ENCODE assay signal across 8 cellular contexts in the genomic region with DNA sequence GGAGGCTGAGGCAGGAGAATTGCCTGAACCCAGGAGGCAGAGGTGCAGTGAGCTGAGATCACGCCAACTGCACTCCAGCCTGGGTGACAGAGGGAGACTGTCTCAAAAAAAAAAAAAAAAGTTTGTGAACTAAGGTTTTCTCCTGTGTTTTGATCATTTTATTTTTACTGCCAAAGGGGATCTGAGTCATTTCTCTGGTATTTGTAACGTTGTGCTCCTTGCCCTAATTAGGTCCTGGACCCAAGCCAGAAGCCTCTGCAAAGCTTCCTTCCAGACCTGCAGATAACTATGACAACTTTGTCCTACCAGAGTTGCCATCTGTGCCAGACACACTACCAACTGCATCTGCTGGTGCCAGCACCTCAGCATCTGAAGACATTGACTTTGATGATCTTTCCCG. TPM values are rescaled to one million over a fixed set of nuclear protein-coding genes. Genes with fewer than 3 reads are reported as not detected.
DNase-seq lines count a peak whose midpoint lies in the region; ATAC-seq and TF ChIP-seq lines count a peak whose summit lies in the region.

No MANE protein-coding gene starts in this region.

- peaks cover 0 to 85% (median 4%) of the 10 kb centered on the region in 3 donors for H3K36me3 ChIP-seq in Peyer's patch
- peaks cover 94% of the 10 kb centered on the region for H3K36me3 ChIP-seq in OCI-LY7 (ENCODE audit: insufficient read depth, low read length)

- no peaks in the 10 kb centered on the region for H3K27me3 ChIP-seq in Peyer's patch

- no peak overlapping the region for H3K4me2 ChIP-seq in OCI-LY7 (ENCODE audit: low read length)

- H3K9me3 ChIP-seq in Peyer's patch (no peaks in the 10 kb centered on the region), OCI-LY7 (ENCODE audit: low read length) (no peaks in the 10 kb centered on the region)

- H3K4me1 ChIP-seq in Peyer's patch, result peaks cover 0 to 27% (median 2%) of the 10 kb centered on the region in 4 donors
- H3K4me1 ChIP-seq in OCI-LY7 (ENCODE audit: insufficient read depth, low read length, poor library complexity, severe bottlenecking), result peaks cover 7% of the 10 kb centered on the region

- 0 out of 2 replicates have a peak, but pooled peaks cover 3% of the 10 kb centered on the region for H4K20me1 ChIP-seq in OCI-LY7 (ENCODE audit: insufficient read depth, low read length)

- ATAC-seq in GM18867 (IDR thresholded peaks at IDR 0.05; ENCODE audit: unreplicated experiment), result no peak

- H3K4me3 ChIP-seq in Peyer's patch, result no peak overlapping the region
- H3K4me3 ChIP-seq in fibroblast of mammary gland (ENCODE audit: control insufficient read depth, low read depth, low read length), result no peak overlapping the region
- no peak overlapping the region for H3K4me3 ChIP-seq in OCI-LY7 (ENCODE audit: low read depth, low read length, poor library complexity, severe bottlenecking)

- H3K9me2 ChIP-seq in OCI-LY7 (ENCODE audit: insufficient read depth, low read length), result no peaks in the 10 kb centered on the region

- POLR2A ChIA-PET in OCI-LY7 (lab: Charles Lee), result no interaction called here

- CTCF ChIA-PET in OCI-LY7 (lab: Charles Lee; ENCODE audit: unreplicated experiment), result no interaction called here

- no peak overlapping the region for H2AFZ ChIP-seq in OCI-LY7 (ENCODE audit: low read length)

- no TSS peak for BruUV-seq in OCI-LY7 (replicated peaks; lab: Mats Ljungman, UMichigan)

- H3K27ac ChIP-seq in Peyer's patch (peak overlapping the region in 3 of 4 donors; percentile 39 to 64 (median 63)), OCI-LY7 (ENCODE audit: low read depth, low read length, poor library complexity, severe bottlenecking) (no peak overlapping the region)

- TF ChIP-seq CTCF in Peyer's patch (IDR thresholded peaks at IDR 0.05) (no peak), fibroblast of mammary gland (conservative IDR thresholded peaks at IDR 0.05; ENCODE audit: control insufficient read depth, insufficient read depth, low read depth, low read length) (no peak), OCI-LY7 (conservative IDR thresholded peaks at IDR 0.05; ENCODE audit: low read length) (no peak)

- no peak for TF ChIP-seq POLR2A in Peyer's patch (IDR thresholded peaks at IDR 0.05)

- DNase-seq in Daoy (ENCODE audit: low read depth), result peak; percentile 85
- DNase-seq in Peyer's patch, result peak in 1 of 3 donors; percentile 80
- DNase-seq in fibroblast of mammary gland (ENCODE audit: low read depth), result peak; percentile 90
- DNase-seq in pons (ENCODE audit: low spot score), result peak; percentile 34
- DNase-seq in stimulated activated CD4-positive, alpha-beta T cell treated with anti-CD3 and anti-CD28 coated beads, Interleukin-4, amount 100 ng/mL, for 4 hours, result no peak
- no peak for DNase-seq in OCI-LY7 (ENCODE audit: low spot score)
- no peak for DNase-seq in NCI-H510A (lab: John Stamatoyannopoulos, UW)

- no peaks in the 10 kb centered on the region for H3K79me2 ChIP-seq in OCI-LY7 (ENCODE audit: insufficient read depth, low read depth, low read length)

- intact Hi-C loops in OCI-LY7 (cut with micrococcal nuclease; ENCODE audit: unreplicated experiment), result no loop called here

RNA-seq across cellular contexts. Expression of gene IST1, which starts 32.1 kb away (rescaled TPM):
- total RNA-seq in Daoy (2014; rRNA removed; shearing (Covaris generic)), result 178 and 216 TPM in 2 replicates
- 100 to 1,000 TPM; 228 to 274 (median 261) TPM for total RNA-seq in Peyer's patch
- total RNA-seq in OCI-LY7 (2014; rRNA removed; shearing (Covaris generic)), result 147 and 152 TPM in 2 replicates
- 200 and 201 TPM in 2 replicates for total RNA-seq in OCI-LY7 (2022)

RNA-seq across cellular contexts. Expression of gene ZNF821, which starts 43.4 kb away (rescaled TPM):
- 3.5 and 4.5 TPM in 2 replicates for total RNA-seq in Daoy (2014; rRNA removed; shearing (Covaris generic))
- 10 to 100 TPM; 16.5 to 22.0 (median 19.3) TPM for total RNA-seq in Peyer's patch
- 10.5 and 14.6 TPM in 2 replicates for total RNA-seq in OCI-LY7 (2014; rRNA removed; shearing (Covaris generic))
- total RNA-seq in OCI-LY7 (2022), result 17.8 and 20.1 TPM in 2 replicates

Comparison
In these comparisons a context has a peak if more than half of its experiments do, and no peak if none do; other contexts are left out.
1. DNase-seq: peak in Daoy (single experiment), fibroblast of mammary gland (single experiment) and pons (single experiment); none in stimulated activated CD4-positive, alpha-beta T cell treated with anti-CD3 and anti-CD28 coated beads, Interleukin-4, amount 100 ng/mL, for 4 hours (0 of 2), OCI-LY7 (single experiment) and NCI-H510A (single experiment).